ENCODE assay signal across 13 cellular contexts in genomic region chr13:39485314-39485700, GRCh38.
"Had no signal": no experiment of that assay in that cellular context is flagged by ENCODE, and none has a peak within 500 bp of the region (broad histone marks: within the 10 kb centered on the region; RNA-seq: fewer than 3 reads in every experiment).

No MANE protein-coding gene starts in this region.

- H3K27ac ChIP-seq: breast epithelium, gastrocnemius medialis, lower lobe of right lung, spleen, transverse colon had no signal

- H3K9me3 ChIP-seq: breast epithelium, gastrocnemius medialis, lower lobe of right lung, spleen, transverse colon had no signal

- H3K4me1 ChIP-seq: breast epithelium, spleen, transverse colon had no signal

- ATAC-seq: activated CD4-positive, CD25-positive, alpha-beta regulatory T cell treated with anti-CD3 and anti-CD28 coated beads, Interleukin-2, amount 50 U/mL, for 24 hours; gastrocnemius medialis; lower lobe of right lung; naive thymus-derived CD4-positive, alpha-beta T cell; right cardiac atrium; stimulated activated memory B cell treated with anti-CD40 and anti-IgM and Interleukin-4, amounts not matched to agents 10 μg/mL and 1 μg/mL and 100 μg/mL, for 72 hours had no signal

- H3K4me3 ChIP-seq: breast epithelium, gastrocnemius medialis, lower lobe of right lung, spleen, transverse colon had no signal

- H3K27me3 ChIP-seq: breast epithelium, gastrocnemius medialis, spleen, transverse colon had no signal

- DNase-seq: activated effector memory CD4-positive, alpha-beta T cell treated with Interleukin-2 at 50 U/mL for 16 hours; gastrocnemius medialis; lower lobe of right lung; naive thymus-derived CD4-positive, alpha-beta T cell; right cardiac atrium; spleen; stimulated activated CD4-positive, alpha-beta T cell treated with anti-CD3 and anti-CD28 coated beads, Interleukin-1b, Interleukin-23, amount 100 ng/mL, for 48 hours; substantia nigra; SW 1271; transverse colon had no signal

- H3K36me3 ChIP-seq: breast epithelium, gastrocnemius medialis, lower lobe of right lung, spleen, transverse colon had no signal
